ENCODE assay signal across 12 cellular contexts in the genomic region with DNA sequence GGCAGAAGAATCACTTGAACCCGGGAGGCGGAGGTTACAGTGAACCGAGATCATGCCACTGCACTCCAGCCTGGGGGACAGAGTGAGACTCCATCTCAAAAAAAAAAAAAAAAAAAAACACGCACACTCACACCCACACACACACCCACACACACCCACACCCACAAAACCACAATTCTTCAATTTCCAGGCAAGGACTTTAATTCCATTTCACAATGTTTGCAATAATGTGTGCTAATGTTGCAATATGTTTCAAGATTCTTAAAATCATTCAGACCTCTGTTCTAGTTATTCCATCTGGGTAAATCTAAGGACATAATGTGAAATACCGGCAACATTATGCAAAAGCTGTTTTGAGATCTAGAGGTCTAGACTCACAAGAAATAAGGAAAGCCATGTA. TPM values are rescaled to one million over a fixed set of nuclear protein-coding genes. Genes with fewer than 3 reads are reported as not detected.
DNase-seq lines count a peak whose midpoint lies in the region; ATAC-seq, FAIRE-seq and TF ChIP-seq lines count a peak whose summit lies in the region.
"Had no signal": no experiment of that assay in that cellular context is flagged by ENCODE, and none has a peak within 500 bp of the region (broad histone marks: within the 10 kb centered on the region; RNA-seq: fewer than 3 reads in every experiment).

No MANE protein-coding gene starts in this region.

- no peaks in the 10 kb centered on the region for H4K20me1 ChIP-seq in K562 (replicated peaks; ENCODE audit: control insufficient read depth, insufficient read depth, low read length)

- H2AFZ ChIP-seq in K562 (ENCODE audit: low read depth, low read length): no peak overlapping the region

- CTCF ChIA-PET in activated CD4-positive, alpha-beta T cell treated with anti-CD3 and anti-CD28 coated beads for 36 hours (lab: Charles Lee): interaction anchor here (0.6 kb wide), 1 partner anchor 64 kb away, joined by 4 read pairs; no protein-coding TSS in a partner anchor
- CTCF ChIA-PET in K562 (lab: Yijun Ruan, JAX; ENCODE audit: low intra/inter-chr PET ratio): no interaction called here

- TF ChIP-seq EP300 in K562 (IDR thresholded peaks at IDR 0.05; ENCODE audit: low read length): no peak

- BruUV-seq in K562 (replicated peaks; lab: Mats Ljungman, UMichigan): no TSS peak

- no peak overlapping the region for H3K27ac ChIP-seq in K562 (ENCODE audit: extremely low read depth, low read depth, low read length)
- H3K27ac ChIP-seq: SJSA1, vagina had no signal

- no peak for TF ChIP-seq POLR2A in K562 (conservative IDR thresholded peaks at IDR 0.05)

- no peaks in the 10 kb centered on the region for H3K27me3 ChIP-seq in K562 (ENCODE audit: control insufficient read depth in 2 of 2, insufficient read depth in 2 of 2, low read length in 2 of 2)
- H3K27me3 ChIP-seq: vagina had no signal

- H3K9ac ChIP-seq in K562 (ENCODE audit: insufficient read depth in 1 of 2, low read depth in 2 of 2, low read length in 2 of 2): no peak overlapping the region

- H3K36me3 ChIP-seq in K562 (ENCODE audit: control insufficient read depth, insufficient read depth, low read length): no peaks in the 10 kb centered on the region
- H3K36me3 ChIP-seq: SJSA1 had no signal

- no peaks in the 10 kb centered on the region for H3K27me3 Mint-ChIP-seq in activated CD4-positive, alpha-beta T cell treated with anti-CD3 and anti-CD28 coated beads for 36 hours

- TF ChIP-seq RAD21 in K562 (CRISPR knock-in tag; conservative IDR thresholded peaks at IDR 0.05 in 1 of 2, IDR thresholded peaks at IDR 0.05 in 1 of 2): no peak

- peaks cover 3% of the 10 kb centered on the region; the same call in 1 of the 2 replicates for H3K9me3 ChIP-seq in K562 (replicated peaks; ENCODE audit: control insufficient read depth, insufficient read depth, low read depth, low read length)

- no peak overlapping the region for H3K4me3 ChIP-seq in K562
- H3K4me3 ChIP-seq: SJSA1, vagina had no signal

- in situ Hi-C loops in K562 (cut with MboI): no loop called here

- H3K9me3 Mint-ChIP-seq in activated CD4-positive, alpha-beta T cell treated with anti-CD3 and anti-CD28 coated beads for 36 hours (ENCODE audit: low read depth): peaks cover 8% of the 10 kb centered on the region

- H3K36me3 Mint-ChIP-seq in activated CD4-positive, alpha-beta T cell treated with anti-CD3 and anti-CD28 coated beads for 36 hours (ENCODE audit: low read depth): peaks cover 52% of the 10 kb centered on the region

- POLR2A ChIA-PET in activated CD4-positive, alpha-beta T cell treated with anti-CD3 and anti-CD28 coated beads for 36 hours (lab: Charles Lee): no interaction called here
- POLR2A ChIA-PET in K562 (lab: Yijun Ruan, JAX): no interaction called here

- FAIRE-seq in K562 (lab: Jason Lieb, UNC): no peak

- 43% methylated on average over 2 of the region's 5 CpGs for WGBS in K562 (ENCODE audit: insufficient coverage, low coverage, missing lambda C conversion rate)

- no peak overlapping the region for H3K4me2 ChIP-seq in K562 (ENCODE audit: insufficient read depth, low read length)

- H3K79me2 ChIP-seq in K562 (ENCODE audit: control insufficient read depth, insufficient read depth, low read length): no peaks in the 10 kb centered on the region

- peak overlapping the region; percentile 37 for H3K4me3 Mint-ChIP-seq in activated CD4-positive, alpha-beta T cell treated with anti-CD3 and anti-CD28 coated beads for 36 hours

- peaks cover 44% of the 10 kb centered on the region for H3K4me1 Mint-ChIP-seq in activated CD4-positive, alpha-beta T cell treated with anti-CD3 and anti-CD28 coated beads for 36 hours

- peak; percentile 20 for DNase-seq in activated CD4-positive, alpha-beta T cell treated with anti-CD3 and anti-CD28 coated beads for 36 hours
- no peak for DNase-seq in activated CD4-positive, alpha-beta T cell treated with anti-CD3 and anti-CD28 coated beads for 48 hours
- DNase-seq in NOMO-1 treated with DMSO at 0.1 percent for 48 hours (lab: John Stamatoyannopoulos, UW; ENCODE audit: unreplicated experiment) (peak; percentile 48), K562 (ENCODE audit: extremely low read depth in 1 of 4, low spot score in 3 of 4) (no peak), sciatic nerve (ENCODE audit: low spot score) (no peak), DMS79 treated with DMSO at 0.1 percent for 48 hours (lab: John Stamatoyannopoulos, UW) (no peak), dermis blood vessel endothelial cell (no peak)
- DNase-seq: midbrain, NCI-H187 had no signal

- peak overlapping the region; percentile 82 for H3K27ac Mint-ChIP-seq in activated CD4-positive, alpha-beta T cell treated with anti-CD3 and anti-CD28 coated beads for 36 hours

- no peaks in the 10 kb centered on the region for H3K9me1 ChIP-seq in K562 (ENCODE audit: control insufficient read depth, insufficient read depth, low read length)

- TF ChIP-seq CTCF in K562 (IDR thresholded peaks at IDR 0.05 in 2 of 3, conservative IDR thresholded peaks at IDR 0.05 in 1 of 3; ENCODE audit: insufficient read depth in 2 of 3, low read depth in 1 of 3, low read length in 3 of 3): no peak

- H3K4me1 ChIP-seq in K562 (replicated peaks in 1 of 2; ENCODE audit: control insufficient read depth in 2 of 2, insufficient read depth in 2 of 2, low read length in 2 of 2): no peaks in the 10 kb centered on the region
- H3K4me1 ChIP-seq: SJSA1, vagina had no signal

- no peak for ATAC-seq in activated CD4-positive, alpha-beta T cell treated with anti-CD3 and anti-CD28 coated beads for 36 hours
- ATAC-seq in K562: no peak
- peak; percentile 90 for ATAC-seq in sciatic nerve
- no peak for ATAC-seq in GM19395 (IDR thresholded peaks at IDR 0.05; ENCODE audit: unreplicated experiment)

- intact Hi-C loops in activated CD4-positive, alpha-beta T cell treated with anti-CD3 and anti-CD28 coated beads for 36 hours (cut with DNase I, micrococcal nuclease): no loop called here
- intact Hi-C loops in K562 (cut with micrococcal nuclease) (no loop called here), sciatic nerve (cut with DNase I) (no loop called here)

RNA-seq across cellular contexts. Expression of a gene that starts 28.3 kb away (rescaled TPM):
- 10 to 100 TPM; 24.8 to 26.9 TPM for total RNA-seq in activated CD4-positive, alpha-beta T cell treated with anti-CD3 and anti-CD28 coated beads for 36 hours
- total RNA-seq in K562 (2011; cell fraction: chromatin; rRNA removed; ENCODE audit: low replicate concordance): 4.2 and 7.7 TPM in 2 replicates
- 3.7 and 3.8 TPM in 2 replicates for total RNA-seq in K562 (2011; cell fraction: nucleolus; rRNA removed)
- total RNA-seq in K562 (2011; cell fraction: nucleoplasm; rRNA removed): 5.5 and 8.5 TPM in 2 replicates
- total RNA-seq in K562 (2014; rRNA removed) (8.0 and 10.7 TPM in 2 replicates), K562 (2014; rRNA removed; fragmentation: Illumina TruSeq; extraction: Trizol) (7.2 and 7.3 TPM in 2 replicates), K562 (2015; rRNA removed; fragmentation: Illumina TruSeq; extraction: Trizol) (10.4 and 10.6 TPM in 2 replicates), K562 (2021) (7.5 and 7.6 TPM in 2 replicates), sciatic nerve (45.8 TPM), dermis blood vessel endothelial cell (5.4 and 5.6 TPM in 2 replicates)
- polyA plus RNA-seq in K562 (2011; rRNA removed) (11.5 and 12.2 TPM in 2 replicates), K562 (2014; fragmentation: Illumina TruSeq; extraction: Trizol) (9.6 and 11.1 TPM in 2 replicates), K562 (2014; fragmentation: Nextera tagmentation; extraction: Ambion mirVana) (1 to 10 TPM in 1 of 2 experiments, under 1 TPM in 1; 0.65 to 1.5 TPM), K562 (2014; rRNA removed) (6.6 and 7.2 TPM in 2 replicates)
- 8.8 and 11.5 TPM in 2 replicates for polyA plus RNA-seq in K562 (2011; cell fraction: cytosol; rRNA removed)
- 4.4 and 4.6 TPM in 2 replicates for polyA plus RNA-seq in K562 (2011; cell fraction: nucleus; rRNA removed)
- polyA plus RNA-seq in K562 (2012): 10.4 and 12.9 TPM in 2 replicates
- 8.0 and 8.5 TPM in 2 replicates for polyA minus RNA-seq in K562 (2011; rRNA and poly(A)+ RNA removed)
- 3.7 and 3.9 TPM in 2 replicates for polyA minus RNA-seq in K562 (2011; cell fraction: cytosol; rRNA and poly(A)+ RNA removed)
- 1.8 and 3.9 TPM in 2 replicates for polyA minus RNA-seq in K562 (2011; cell fraction: nucleus; rRNA and poly(A)+ RNA removed)

RNA-seq across cellular contexts. Expression of a gene that starts 38.0 kb away (rescaled TPM):
- 100 to 1,000 TPM; 322 to 332 TPM for total RNA-seq in activated CD4-positive, alpha-beta T cell treated with anti-CD3 and anti-CD28 coated beads for 36 hours
- 14.4 and 15.9 TPM in 2 replicates for total RNA-seq in K562 (2011; cell fraction: chromatin; rRNA removed; ENCODE audit: low replicate concordance)
- total RNA-seq in K562 (2011; cell fraction: nucleolus; rRNA removed): 6.0 and 8.9 TPM in 2 replicates
- 11.6 and 11.7 TPM in 2 replicates for total RNA-seq in K562 (2011; cell fraction: nucleoplasm; rRNA removed)
- total RNA-seq in K562 (2014; rRNA removed) (8.1 and 11.8 TPM in 2 replicates), K562 (2014; rRNA removed; fragmentation: Illumina TruSeq; extraction: Trizol) (7.8 and 9.6 TPM in 2 replicates), K562 (2015; rRNA removed; fragmentation: Illumina TruSeq; extraction: Trizol) (12.0 and 13.2 TPM in 2 replicates), K562 (2021) (11.6 and 12.0 TPM in 2 replicates), sciatic nerve (211 TPM), dermis blood vessel endothelial cell (144 and 211 TPM in 2 replicates)
- polyA plus RNA-seq in K562 (2011; rRNA removed) (8.1 and 27.2 TPM in 2 replicates), K562 (2014; fragmentation: Illumina TruSeq; extraction: Trizol) (10.1 and 10.4 TPM in 2 replicates), K562 (2014; fragmentation: Nextera tagmentation; extraction: Ambion mirVana) (1 to 10 TPM in 1 of 2 experiments, under 1 TPM in 1; 0.70 to 1.9 TPM), K562 (2014; rRNA removed) (8.3 and 8.8 TPM in 2 replicates)
- 7.1 and 33.5 TPM in 2 replicates for polyA plus RNA-seq in K562 (2011; cell fraction: cytosol; rRNA removed)
- polyA plus RNA-seq in K562 (2011; cell fraction: nucleus; rRNA removed): 5.0 and 18.8 TPM in 2 replicates
- polyA plus RNA-seq in K562 (2012): 13.5 and 16.9 TPM in 2 replicates
- polyA minus RNA-seq in K562 (2011; rRNA and poly(A)+ RNA removed): 11.3 and 36.0 TPM in 2 replicates
- polyA minus RNA-seq in K562 (2011; cell fraction: cytosol; rRNA and poly(A)+ RNA removed): 5.2 and 14.0 TPM in 2 replicates
- polyA minus RNA-seq in K562 (2011; cell fraction: nucleus; rRNA and poly(A)+ RNA removed): 6.1 and 27.3 TPM in 2 replicates

RNA-seq across cellular contexts. Expression of a gene that starts 57.4 kb away (rescaled TPM):
- 10 to 100 TPM; 17.2 to 19.3 TPM for total RNA-seq in activated CD4-positive, alpha-beta T cell treated with anti-CD3 and anti-CD28 coated beads for 36 hours
- 6.6 and 8.0 TPM in 2 replicates for total RNA-seq in K562 (2011; cell fraction: chromatin; rRNA removed; ENCODE audit: low replicate concordance)
- 8.3 and 9.7 TPM in 2 replicates for total RNA-seq in K562 (2011; cell fraction: nucleolus; rRNA removed)
- total RNA-seq in K562 (2011; cell fraction: nucleoplasm; rRNA removed): 9.1 and 11.3 TPM in 2 replicates
- 9.9 and 12.4 TPM in 2 replicates for total RNA-seq in K562 (2014; rRNA removed)
- total RNA-seq in K562 (2014; rRNA removed; fragmentation: Illumina TruSeq; extraction: Trizol): 11.9 and 12.3 TPM in 2 replicates
- 34.0 and 36.0 TPM in 2 replicates for total RNA-seq in K562 (2015; rRNA removed; fragmentation: Illumina TruSeq; extraction: Trizol)
- total RNA-seq in K562 (2021): 13.2 and 14.4 TPM in 2 replicates
- polyA plus RNA-seq in K562 (2011; rRNA removed): 5.8 and 9.1 TPM in 2 replicates
- 5.6 and 8.0 TPM in 2 replicates for polyA plus RNA-seq in K562 (2011; cell fraction: cytosol; rRNA removed)
- polyA plus RNA-seq in K562 (2011; cell fraction: nucleus; rRNA removed): 2.5 and 3.4 TPM in 2 replicates
- 18.5 and 29.7 TPM in 2 replicates for polyA plus RNA-seq in K562 (2012)
- 10.6 and 11.1 TPM in 2 replicates for polyA plus RNA-seq in K562 (2014; fragmentation: Illumina TruSeq; extraction: Trizol)
- polyA plus RNA-seq in K562 (2014; fragmentation: Nextera tagmentation; extraction: Ambion mirVana): 1 to 10 TPM; 7.1 to 10.0 TPM
- 7.3 TPM in 2 replicates for polyA plus RNA-seq in K562 (2014; rRNA removed)
- polyA minus RNA-seq in K562 (2011; rRNA and poly(A)+ RNA removed): 10.4 and 13.3 TPM in 2 replicates
- polyA minus RNA-seq in K562 (2011; cell fraction: cytosol; rRNA and poly(A)+ RNA removed): 6.2 and 9.7 TPM in 2 replicates
- polyA minus RNA-seq in K562 (2011; cell fraction: nucleus; rRNA and poly(A)+ RNA removed): 1.2 and 3.4 TPM in 2 replicates
- total RNA-seq in sciatic nerve: 41.9 TPM
- 15.5 and 18.0 TPM in 2 replicates for total RNA-seq in dermis blood vessel endothelial cell

Comparison
In these comparisons a context has a peak if more than half of its experiments do, and no peak if none do; other contexts are left out.
1. DNase-seq: peak in activated CD4-positive, alpha-beta T cell treated with anti-CD3 and anti-CD28 coated beads for 36 hours (single experiment) and NOMO-1 treated with DMSO at 0.1 percent for 48 hours (single experiment); none in activated CD4-positive, alpha-beta T cell treated with anti-CD3 and anti-CD28 coated beads for 48 hours (single experiment), K562 (0 of 4), sciatic nerve (single experiment), DMS79 treated with DMSO at 0.1 percent for 48 hours (single experiment) and dermis blood vessel endothelial cell (single experiment).